ENCODE assay signal across 17 cellular contexts in the genomic region with DNA sequence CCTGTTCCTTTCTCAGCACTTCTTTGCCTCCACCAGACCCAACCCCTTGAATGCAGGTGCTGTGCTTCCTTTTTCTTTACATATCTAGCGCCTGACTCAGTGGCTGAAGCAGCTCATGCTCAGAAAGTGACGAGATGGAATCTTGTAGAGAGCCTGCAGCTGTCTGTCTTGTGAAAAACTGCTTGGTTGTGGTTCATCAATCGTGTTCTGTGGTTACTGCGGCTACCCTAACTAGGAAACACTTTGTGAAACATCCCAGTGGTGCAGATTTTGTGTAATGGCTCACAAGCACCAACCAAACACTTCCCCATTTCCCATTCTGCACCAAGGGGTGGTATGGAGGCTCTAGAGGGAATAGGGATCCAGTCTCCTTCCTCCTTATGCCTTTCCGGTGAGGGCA.
DNase-seq lines count a peak whose midpoint lies in the region; ATAC-seq and TF ChIP-seq lines count a peak whose summit lies in the region.
"Had no signal": no experiment of that assay in that cellular context is flagged by ENCODE, and none has a peak within 500 bp of the region (broad histone marks: within the 10 kb centered on the region; RNA-seq: fewer than 3 reads in every experiment).

No MANE protein-coding gene starts in this region.

- no peak for TF ChIP-seq CTCF in DND-41 (IDR thresholded peaks at IDR 0.05; ENCODE audit: borderline replicate concordance, extremely low read depth, low read length, poor library complexity, severe bottlenecking)

- H3K4me1 Mint-ChIP-seq in T-helper 2 cell treated with Interferon-gamma antibody and Interleukin-4, amounts not matched to agents 5 μg/mL and 100 μg/mL, for 36 hours (ENCODE audit: low read depth), result no peaks in the 10 kb centered on the region
- H3K4me1 Mint-ChIP-seq: activated CD4-positive, alpha-beta T cell treated with anti-CD3 and anti-CD28 coated beads, Interleukin-2, amount 10 ng/mL, durations not matched to agents 7 days and 5 days; naive B cell had no signal

- no peak overlapping the region for H3K4me3 Mint-ChIP-seq in T-helper 2 cell treated with Interferon-gamma antibody and Interleukin-4, amounts not matched to agents 5 μg/mL and 100 μg/mL, for 36 hours
- H3K4me3 Mint-ChIP-seq: activated CD4-positive, alpha-beta T cell treated with anti-CD3 and anti-CD28 coated beads, Interleukin-2, amount 10 ng/mL, durations not matched to agents 7 days and 5 days; naive B cell had no signal

- no peaks in the 10 kb centered on the region for H3K36me3 Mint-ChIP-seq in T-helper 2 cell treated with Interferon-gamma antibody and Interleukin-4, amounts not matched to agents 5 μg/mL and 100 μg/mL, for 36 hours (ENCODE audit: low read depth)
- H3K36me3 Mint-ChIP-seq: naive B cell had no signal

- peak; percentile 70 for DNase-seq in DND-41
- peak; percentile 96 for DNase-seq in MV-4-11 (lab: John Stamatoyannopoulos, UW)
- DNase-seq in astrocyte of the hippocampus (ENCODE audit: low read depth, low spot score), result peak; percentile 62
- DNase-seq in myocyte (ENCODE audit: low read depth), result peak; percentile 92
- DNase-seq in NCI-H1092 (lab: John Stamatoyannopoulos, UW), result no peak
- DNase-seq in mesenteric fat pad (ENCODE audit: low spot score), result no peak
- no peak for DNase-seq in COLO829 (ENCODE audit: low spot score)
- no peak for DNase-seq in T-helper 2 cell treated with Interferon-gamma antibody and Interleukin-4, amounts not matched to agents 5 μg/mL and 100 μg/mL, for 36 hours (ENCODE audit: low spot score)
- DNase-seq: activated CD4-positive, alpha-beta T cell treated with anti-CD3 and anti-CD28 coated beads, Interleukin-2, amount 10 ng/mL, durations not matched to agents 7 days and 5 days; BE2C; dorsolateral prefrontal cortex; naive B cell; NCI-H2171; PC-3; psoas muscle; upper lobe of left lung had no signal

- H3K27me3 Mint-ChIP-seq in T-helper 2 cell treated with Interferon-gamma antibody and Interleukin-4, amounts not matched to agents 5 μg/mL and 100 μg/mL, for 36 hours (ENCODE audit: low read depth), result no peaks in the 10 kb centered on the region
- H3K27me3 Mint-ChIP-seq: activated CD4-positive, alpha-beta T cell treated with anti-CD3 and anti-CD28 coated beads, Interleukin-2, amount 10 ng/mL, durations not matched to agents 7 days and 5 days; naive B cell had no signal

- ATAC-seq in DND-41 (ENCODE audit: insufficient read depth, low read depth), result peak; percentile 96
- ATAC-seq: PC-3, psoas muscle had no signal

- no peaks in the 10 kb centered on the region for H3K36me3 ChIP-seq in DND-41 (ENCODE audit: insufficient read depth, low read length)
- H3K36me3 ChIP-seq: BE2C, upper lobe of left lung had no signal

- H3K27ac Mint-ChIP-seq in T-helper 2 cell treated with Interferon-gamma antibody and Interleukin-4, amounts not matched to agents 5 μg/mL and 100 μg/mL, for 36 hours, result no peak overlapping the region
- H3K27ac Mint-ChIP-seq: activated CD4-positive, alpha-beta T cell treated with anti-CD3 and anti-CD28 coated beads, Interleukin-2, amount 10 ng/mL, durations not matched to agents 7 days and 5 days; naive B cell had no signal

- H3K27ac ChIP-seq in DND-41 (ENCODE audit: low read length), result no peak overlapping the region
- H3K27ac ChIP-seq: dorsolateral prefrontal cortex, GM23248, psoas muscle, upper lobe of left lung had no signal

- H3K4me1 ChIP-seq in DND-41 (ENCODE audit: insufficient read depth, low read length), result peaks cover 11% of the 10 kb centered on the region; the same call in 1 of the 2 replicates
- H3K4me1 ChIP-seq: BE2C, psoas muscle, upper lobe of left lung had no signal

- 0 out of 2 replicates have a peak, but pooled peaks cover 5% of the 10 kb centered on the region for H4K20me1 ChIP-seq in DND-41 (ENCODE audit: insufficient read depth, low read length)

- peaks cover 2% of the 10 kb centered on the region for H3K9me3 Mint-ChIP-seq in T-helper 2 cell treated with Interferon-gamma antibody and Interleukin-4, amounts not matched to agents 5 μg/mL and 100 μg/mL, for 36 hours
- H3K9me3 Mint-ChIP-seq: activated CD4-positive, alpha-beta T cell treated with anti-CD3 and anti-CD28 coated beads, Interleukin-2, amount 10 ng/mL, durations not matched to agents 7 days and 5 days had no signal

- H3K4me2 ChIP-seq in DND-41 (ENCODE audit: insufficient read depth, low read length), result no peak overlapping the region

- peaks cover 45% of the 10 kb centered on the region for H3K27me3 ChIP-seq in DND-41 (ENCODE audit: insufficient read depth, low read length, poor library complexity)
- H3K27me3 ChIP-seq: BE2C, upper lobe of left lung had no signal

- no peak overlapping the region for H2AFZ ChIP-seq in DND-41 (ENCODE audit: low read depth, low read length)
- H2AFZ ChIP-seq: GM23248 had no signal

- H3K79me2 ChIP-seq in DND-41 (ENCODE audit: insufficient read depth, low read length), result no peaks in the 10 kb centered on the region

- H3K4me3 ChIP-seq in DND-41 (ENCODE audit: low read depth in 1 of 2, low read length in 2 of 2), result no peak overlapping the region
- H3K4me3 ChIP-seq: dorsolateral prefrontal cortex, GM23248, psoas muscle, upper lobe of left lung had no signal

- no peak overlapping the region for H3K9ac ChIP-seq in DND-41 (ENCODE audit: low read depth, low read length)
- H3K9ac ChIP-seq: GM23248 had no signal

- H3K9me3 ChIP-seq in DND-41 (ENCODE audit: insufficient read depth, low read length, severe bottlenecking), result no peaks in the 10 kb centered on the region
- H3K9me3 ChIP-seq: BE2C, psoas muscle, upper lobe of left lung had no signal

Comparison
In these comparisons a context has a peak if more than half of its experiments do, and no peak if none do; other contexts are left out.
1. DNase-seq: peak in DND-41 (single experiment), MV-4-11 (single experiment), astrocyte of the hippocampus (single experiment) and myocyte (single experiment); none in NCI-H1092 (single experiment), mesenteric fat pad (single experiment), COLO829 (single experiment) and T-helper 2 cell treated with Interferon-gamma antibody and Interleukin-4, amounts not matched to agents 5 μg/mL and 100 μg/mL, for 36 hours (single experiment).